ENCODE assay signal across 26 cellular contexts in genomic region chr16:28830531-28830930, GRCh38. TPM values are rescaled to one million over a fixed set of nuclear protein-coding genes. Genes with fewer than 3 reads are reported as not detected.
DNase-seq lines count a peak whose midpoint lies in the region; ATAC-seq, FAIRE-seq and TF ChIP-seq lines count a peak whose summit lies in the region.
"Had no signal": no experiment of that assay in that cellular context is flagged by ENCODE, and none has a peak within 500 bp of the region (broad histone marks: within the 10 kb centered on the region; RNA-seq: fewer than 3 reads in every experiment).

No MANE protein-coding gene starts in this region.

- H3K36me3 ChIP-seq in HepG2 (replicated peaks in 1 of 2; ENCODE audit: control insufficient read depth in 1 of 2, insufficient read depth in 2 of 2, low read length in 2 of 2) (peaks cover 70 to 99% of the 10 kb centered on the region in 2 experiments), right lobe of liver (peaks cover 32 to 100% (median 78%) of the 10 kb centered on the region in 4 donors), H1 (ENCODE audit: control insufficient read depth in 2 of 4, insufficient read depth in 4 of 4, low read length in 3 of 4) (peaks cover 73 to 98% (median 93%) of the 10 kb centered on the region in 4 experiments)

- H2BK120ac ChIP-seq in H1 (replicated peaks; ENCODE audit: low read depth, low read length), result no peak overlapping the region

- peaks cover 6% of the 10 kb centered on the region for H3K36me3 Mint-ChIP-seq in IgD-negative memory B cell
- H3K36me3 Mint-ChIP-seq in stimulated activated memory B cell treated with anti-CD40 and anti-IgM and Interleukin-4, amounts not matched to agents 10 μg/mL and 1 μg/mL and 100 μg/mL, for 72 hours, result peaks cover 74% of the 10 kb centered on the region

- intact Hi-C loops in HepG2 (cut with micrococcal nuclease; ENCODE audit: unreplicated experiment) (no loop called here), right lobe of liver (cut with DNase I) (no loop called here)

- FAIRE-seq in HepG2 (lab: Jason Lieb, UNC) (no peak), H1 (lab: Jason Lieb, UNC) (no peak), D721Med (lab: Jason Lieb, UNC) (no peak)
- FAIRE-seq: GM12891 had no signal

- in situ Hi-C loops in HepG2 (cut with HindIII; ENCODE audit: extremely low pct_ligation_motif_present, low pct_unique_long_range_greater_than_20kb), result no loop called here

- H3K4me3 Mint-ChIP-seq in IgD-negative memory B cell, result peak overlapping the region in 1 of 4 donors; percentile 48
- H3K4me3 Mint-ChIP-seq in stimulated activated memory B cell treated with anti-CD40 and anti-IgM and Interleukin-4, amounts not matched to agents 10 μg/mL and 1 μg/mL and 100 μg/mL, for 72 hours, result no peak overlapping the region
- H3K4me3 Mint-ChIP-seq: CD4-positive, alpha-beta memory T cell; H9 had no signal

- TF ChIP-seq RAD21 in HepG2 (CRISPR knock-in tag; IDR thresholded peaks at IDR 0.05), result no peak
- TF ChIP-seq RAD21 in H1 (IDR thresholded peaks at IDR 0.05 in 1 of 2, conservative IDR thresholded peaks at IDR 0.05 in 1 of 2; ENCODE audit: low read depth in 2 of 2, low read length in 2 of 2), result no peak

- H3K9me3 Mint-ChIP-seq in IgD-negative memory B cell, result no peaks in the 10 kb centered on the region
- H3K9me3 Mint-ChIP-seq in stimulated activated memory B cell treated with anti-CD40 and anti-IgM and Interleukin-4, amounts not matched to agents 10 μg/mL and 1 μg/mL and 100 μg/mL, for 72 hours, result no peaks in the 10 kb centered on the region
- H3K9me3 Mint-ChIP-seq: H9 had no signal

- no peak overlapping the region for H2BK15ac ChIP-seq in H1 (ENCODE audit: low read length)

- no peak overlapping the region for H2BK12ac ChIP-seq in H1 (ENCODE audit: low read depth, low read length)

- no peak for DNase-seq in HepG2 (ENCODE audit: low spot score)
- DNase-seq in right lobe of liver, result no peak
- no peak for DNase-seq in H1 (ENCODE audit: low read depth in 1 of 2, low spot score in 2 of 2)
- DNase-seq in D721Med (ENCODE audit: insufficient read length, low spot score), result no peak
- DNase-seq in coronary artery (ENCODE audit: low spot score), result no peak
- DNase-seq: C1 segment of cervical spinal cord; CD4-positive, alpha-beta memory T cell; COR-L47; DMS 273 treated with DMSO at 0.1 percent for 48 hours; DMS79 treated with DMSO at 0.1 percent for 48 hours; GF-D8; H9; MM.1S; NCI-H2029; NCI-H446; NCI-H524 treated with DMSO at 0.1 percent for 48 hours; NCI-H774; PC-3; Right ventricle myocardium superior had no signal

- H3K4me2 ChIP-seq in HepG2 (ENCODE audit: low read depth, low read length) (no peak overlapping the region), H1 (ENCODE audit: insufficient read depth in 1 of 2, low read depth in 2 of 2, low read length in 2 of 2) (no peak overlapping the region)
- H3K4me2 ChIP-seq: KMS-11 had no signal

- H3K4me1 Mint-ChIP-seq in IgD-negative memory B cell, result peaks cover 0 to 8% (median 6%) of the 10 kb centered on the region in 3 donors
- H3K4me1 Mint-ChIP-seq in stimulated activated memory B cell treated with anti-CD40 and anti-IgM and Interleukin-4, amounts not matched to agents 10 μg/mL and 1 μg/mL and 100 μg/mL, for 72 hours, result peaks cover 27% of the 10 kb centered on the region

- H3K9me3 ChIP-seq in HepG2 (ENCODE audit: low read length) (no peaks in the 10 kb centered on the region), right lobe of liver (no peaks in the 10 kb centered on the region), H1 (ENCODE audit: insufficient read depth in 2 of 2, low read depth in 1 of 2, low read length in 1 of 2) (no peaks in the 10 kb centered on the region)
- H3K9me3 ChIP-seq: SJSA1 had no signal

- H4K91ac ChIP-seq in H1 (replicated peaks; ENCODE audit: insufficient read length, low read length), result no peak overlapping the region

- peaks cover 2% of the 10 kb centered on the region; the same call in 1 of the 2 replicates for H3K79me1 ChIP-seq in H1 (ENCODE audit: low read depth, low read length)

- H3K27ac ChIP-seq in HepG2 (ENCODE audit: extremely low read length, insufficient read depth, low read length) (no peak overlapping the region), right lobe of liver (no peak overlapping the region), H1 (ENCODE audit: low read depth, low read length) (no peak overlapping the region), coronary artery (no peak overlapping the region)
- H3K27ac ChIP-seq: KMS-11, SJSA1 had no signal

- no peak overlapping the region for H3K14ac ChIP-seq in H1 (ENCODE audit: insufficient read length)

- 94% methylated on average over 13 of the region's 13 CpGs for WGBS in HepG2 (ENCODE audit: low lambda C conversion rate)
- WGBS in right lobe of liver (ENCODE audit: insufficient coverage, low coverage, low lambda C conversion rate, missing lambda C conversion rate), result 69% methylated on average over 2 of the region's 13 CpGs
- WGBS in H1 (ENCODE audit: extremely low coverage in 1 of 2, insufficient coverage in 1 of 2, insufficient read length in 1 of 2, insufficient replicate concordance in 2 of 2, low coverage in 1 of 2, low lambda C conversion rate in 2 of 2, missing lambda C conversion rate in 1 of 2), 2 experiments, result 95% methylated on average over 10 of the region's 13 CpGs; no CpG with 5 or more reads in 1 of the 2 experiments

- no peak for TF ChIP-seq CTCF in HepG2 (CRISPR knock-in tag; IDR thresholded peaks at IDR 0.05)
- no peak for TF ChIP-seq CTCF in right lobe of liver (IDR thresholded peaks at IDR 0.05)
- TF ChIP-seq CTCF in H1 (IDR thresholded peaks at IDR 0.05; ENCODE audit: control extremely low read depth in 1 of 3, insufficient read depth in 1 of 3, low read depth in 1 of 3, low read length in 3 of 3), result no peak
- TF ChIP-seq CTCF in D721Med (IDR thresholded peaks at IDR 0.05; ENCODE audit: insufficient read depth, missing control alignments), result no peak
- no peak for TF ChIP-seq CTCF in coronary artery (IDR thresholded peaks at IDR 0.05)

- TF ChIP-seq EP300 in HepG2 (IDR thresholded peaks at IDR 0.05; ENCODE audit: low read depth in 2 of 2, low read length in 2 of 2) (no peak), HepG2 (CRISPR knock-in tag; IDR thresholded peaks at IDR 0.05; ENCODE audit: borderline replicate concordance) (no peak), H1 (IDR thresholded peaks at IDR 0.05; ENCODE audit: borderline replicate concordance in 1 of 2, low read depth in 2 of 2, low read length in 2 of 2) (no peak)

- H3K27me3 ChIP-seq in HepG2 (ENCODE audit: control insufficient read depth in 1 of 2, insufficient read depth in 2 of 2, low read length in 2 of 2), result no peaks in the 10 kb centered on the region
- no peaks in the 10 kb centered on the region for H3K27me3 ChIP-seq in right lobe of liver
- no peaks in the 10 kb centered on the region for H3K27me3 ChIP-seq in H1 (replicated peaks in 1 of 4; ENCODE audit: control insufficient read depth in 3 of 4, extremely low read depth in 1 of 4, insufficient read depth in 3 of 4, low read length in 3 of 4)
- H3K27me3 ChIP-seq: SJSA1 had no signal

- H3K23ac ChIP-seq in H1 (ENCODE audit: insufficient read length), result no peak overlapping the region

- no peaks in the 10 kb centered on the region; the same call in 1 of the 2 replicates for H3K23me2 ChIP-seq in H1 (ENCODE audit: low read depth, low read length)

- H3K27ac Mint-ChIP-seq in IgD-negative memory B cell, result peak overlapping the region in 2 of 3 donors; percentile 32 to 77
- peak overlapping the region; percentile 40 for H3K27ac Mint-ChIP-seq in stimulated activated memory B cell treated with anti-CD40 and anti-IgM and Interleukin-4, amounts not matched to agents 10 μg/mL and 1 μg/mL and 100 μg/mL, for 72 hours
- H3K27ac Mint-ChIP-seq: H9 had no signal

- no peak overlapping the region for H2BK20ac ChIP-seq in H1 (ENCODE audit: low read length)

- no peaks in the 10 kb centered on the region for H3K27me3 Mint-ChIP-seq in IgD-negative memory B cell
- H3K27me3 Mint-ChIP-seq in stimulated activated memory B cell treated with anti-CD40 and anti-IgM and Interleukin-4, amounts not matched to agents 10 μg/mL and 1 μg/mL and 100 μg/mL, for 72 hours, result no peaks in the 10 kb centered on the region
- H3K27me3 Mint-ChIP-seq: CD4-positive, alpha-beta memory T cell had no signal

- TF ChIP-seq POLR2A in HepG2 (IDR thresholded peaks at IDR 0.05; ENCODE audit: insufficient read depth in 1 of 2, low read depth in 2 of 2, low read length in 2 of 2), result no peak
- no peak for TF ChIP-seq POLR2A in right lobe of liver (IDR thresholded peaks at IDR 0.05)
- no peak for TF ChIP-seq POLR2A in H1 (IDR thresholded peaks at IDR 0.05; ENCODE audit: control extremely low read depth in 1 of 2, low read depth in 2 of 2, low read length in 2 of 2)

- H4K20me1 ChIP-seq in HepG2 (ENCODE audit: insufficient read depth, low read length) (peaks cover 31% of the 10 kb centered on the region), H1 (replicated peaks in 1 of 2; ENCODE audit: control insufficient read depth in 1 of 2, insufficient read depth in 2 of 2, low read length in 2 of 2) (peaks cover 0 to 26% of the 10 kb centered on the region in 2 experiments)

- peak overlapping the region; percentile 29; the same call in 1 of the 2 replicates for H4K8ac ChIP-seq in H1 (ENCODE audit: extremely low read depth, insufficient read depth, low read length)

- peaks cover 36% of the 10 kb centered on the region for H3K79me2 ChIP-seq in HepG2 (ENCODE audit: insufficient read depth, low read length)
- H3K79me2 ChIP-seq in H1 (ENCODE audit: control insufficient read depth in 1 of 2, insufficient read depth in 2 of 2, low read length in 2 of 2), result peaks cover 6 to 43% of the 10 kb centered on the region in 2 experiments; a peak in 3 of 4 replicates

- ATAC-seq in HepG2, result no peak
- no peak for ATAC-seq in right lobe of liver
- no peak for ATAC-seq in stimulated activated memory B cell treated with anti-CD40 and anti-IgM and Interleukin-4, amounts not matched to agents 10 μg/mL and 1 μg/mL and 100 μg/mL, for 72 hours
- ATAC-seq: PC-3 had no signal

- no peak overlapping the region for H2AK5ac ChIP-seq in H1 (ENCODE audit: low read depth, low read length)

- no peak overlapping the region for H3K56ac ChIP-seq in H1 (replicated peaks; ENCODE audit: insufficient read length, low read depth, low read length)

- no TSS peak for BruUV-seq in HepG2 (replicated peaks; lab: Mats Ljungman, UMichigan)

- H3K4me3 ChIP-seq in HepG2 (replicated peaks in 1 of 3; ENCODE audit: insufficient read depth in 1 of 3, low read depth in 2 of 3, low read length in 3 of 3) (no peak overlapping the region), right lobe of liver (no peak overlapping the region), H1 (ENCODE audit: extremely low read depth in 1 of 4, insufficient read depth in 2 of 4, low read depth in 3 of 4, low read length in 4 of 4) (no peak overlapping the region), coronary artery (no peak overlapping the region)
- H3K4me3 ChIP-seq: SJSA1 had no signal

- no peak overlapping the region for H3K4ac ChIP-seq in H1 (replicated peaks; ENCODE audit: insufficient read length, low read depth, low read length)

- CTCF ChIA-PET in HepG2 (lab: Yijun Ruan, JAX; ENCODE audit: low intra/inter-chr PET ratio, low total read pairs), result no interaction called here
- CTCF ChIA-PET in H1 (lab: Charles Lee; ENCODE audit: partially characterized antibody), result interaction anchor here (0.9 to 2.0 kb wide), 2 partner anchors 15 to 114 kb away, joined by 5 to 7 read pairs; no protein-coding TSS in a partner anchor

- H3K9ac ChIP-seq in HepG2 (ENCODE audit: insufficient read depth, low read depth, low read length), result no peak overlapping the region
- no peak overlapping the region for H3K9ac ChIP-seq in H1 (replicated peaks in 1 of 4; ENCODE audit: extremely low read depth in 1 of 4, low read depth in 3 of 4, low read length in 3 of 4)
- H3K9ac ChIP-seq: KMS-11 had no signal

- H2BK5ac ChIP-seq in H1 (ENCODE audit: low read depth, low read length), result no peak overlapping the region

- H3K4me1 ChIP-seq in HepG2 (ENCODE audit: insufficient read depth, low read length), result peaks cover 44% of the 10 kb centered on the region
- H3K4me1 ChIP-seq in right lobe of liver, result peaks cover 0 to 5% (median 2%) of the 10 kb centered on the region in 4 donors
- H3K4me1 ChIP-seq in H1 (replicated peaks in 1 of 4; ENCODE audit: control insufficient read depth in 3 of 4, insufficient read depth in 4 of 4, low read length in 3 of 4), result no peaks in the 10 kb centered on the region; a peak in 1 of 7 replicates
- H3K4me1 ChIP-seq: SJSA1 had no signal

- H3K18ac ChIP-seq in H1 (ENCODE audit: extremely low read depth, low read length), result no peak overlapping the region

- H4K5ac ChIP-seq in H1 (ENCODE audit: insufficient read length, low read depth, low read length), result no peak overlapping the region

- POLR2A ChIA-PET in HepG2 (lab: Yijun Ruan, JAX), result interaction anchor here (1.3 to 6.7 kb wide), 2 partner anchors 14 to 34 kb away, joined by 4 to 56 read pairs; partner anchors contain the start of gene TUFM
- POLR2A ChIA-PET in H1 (lab: Charles Lee; ENCODE audit: partially characterized antibody), result interaction anchor here (0.7 to 23.4 kb wide), 4 partner anchors 3 to 44 kb away, joined by 3 to 756 read pairs (median 460); partner anchors contain the start of genes ATP2A1, ATXN2L and TUFM

- H2AFZ ChIP-seq in HepG2 (ENCODE audit: low read length) (no peak overlapping the region), H1 (ENCODE audit: low read length) (no peak overlapping the region)

RNA-seq across cellular contexts. Expression of gene ATXN2L, which starts 7.7 kb away (rescaled TPM):
- total RNA-seq in HepG2 (2016; rRNA removed; fragmentation: Illumina TruSeq; extraction: Trizol) (40.8 and 48.4 TPM in 2 replicates), right lobe of liver (10 to 100 TPM; 40.5 to 78.1 (median 57.2) TPM)
- 36.9 and 45.8 TPM in 2 replicates for total RNA-seq in HepG2 (2016; cell fraction: cytosol; rRNA removed; fragmentation: Illumina TruSeq; extraction: Trizol; ENCODE audit: low read depth)
- 42.8 and 43.7 TPM in 2 replicates for total RNA-seq in HepG2 (2016; cell fraction: insoluble cytoplasmic fraction; rRNA removed; fragmentation: Illumina TruSeq; extraction: Trizol)
- total RNA-seq in HepG2 (2016; cell fraction: membrane; rRNA removed; fragmentation: Illumina TruSeq; extraction: Trizol), result 52.1 and 54.1 TPM in 2 replicates
- total RNA-seq in HepG2 (2016; cell fraction: nucleus; rRNA removed; fragmentation: Illumina TruSeq; extraction: Trizol), result 63.4 and 92.7 TPM in 2 replicates
- polyA plus RNA-seq in HepG2 (2011; rRNA removed) (55.1 and 63.9 TPM in 2 replicates), IgD-negative memory B cell (35.9 TPM), H1 (2011; rRNA removed) (79.1 and 131 TPM in 2 replicates)
- 23.4 and 26.4 TPM in 2 replicates for polyA plus RNA-seq in HepG2 (2011; cell fraction: cytosol; rRNA removed)
- polyA plus RNA-seq in HepG2 (2011; cell fraction: nucleus; rRNA removed), result 475 and 487 TPM in 2 replicates
- polyA plus RNA-seq in HepG2 (2012), result 130 and 201 TPM in 2 replicates
- polyA plus RNA-seq in HepG2 (2016; cell fraction: cytosol; fragmentation: Illumina TruSeq; extraction: Trizol; ENCODE audit: low read depth), result 25.5 and 29.6 TPM in 2 replicates
- polyA plus RNA-seq in HepG2 (2016; cell fraction: insoluble cytoplasmic fraction; fragmentation: Illumina TruSeq; extraction: Trizol; ENCODE audit: low read depth), result 97.1 and 152 TPM in 2 replicates
- 65.4 and 76.8 TPM in 2 replicates for polyA plus RNA-seq in HepG2 (2016; cell fraction: membrane; fragmentation: Illumina TruSeq; extraction: Trizol; ENCODE audit: low read depth)
- 346 and 353 TPM in 2 replicates for polyA plus RNA-seq in HepG2 (2016; cell fraction: nucleus; fragmentation: Illumina TruSeq; extraction: Trizol; ENCODE audit: insufficient read depth, low read depth)
- polyA minus RNA-seq in HepG2 (2011; rRNA and poly(A)+ RNA removed; ENCODE audit: low replicate concordance), result 36.7 and 65.3 TPM in 2 replicates
- polyA minus RNA-seq in HepG2 (2011; cell fraction: cytosol; rRNA and poly(A)+ RNA removed), result 77.5 and 78.1 TPM in 2 replicates
- polyA minus RNA-seq in HepG2 (2011; cell fraction: nucleus; rRNA and poly(A)+ RNA removed), result 171 and 176 TPM in 2 replicates
- 218 and 227 TPM in 2 replicates for total RNA-seq in H1 (2021; fragmentation: NEBNext Ultra II Directional; extraction: Animal tissue kit (Norgen Biotek cat#: 25700))
- 54.4 TPM for polyA plus RNA-seq in H1 (2011; cell fraction: cytosol; rRNA removed)
- 450 TPM for polyA plus RNA-seq in H1 (2011; cell fraction: nucleus; rRNA removed)
- polyA plus RNA-seq in H1 (2012, experiment 1 of 2), result 151 to 202 TPM (median 191 TPM) in 4 replicates
- polyA plus RNA-seq in H1 (2012, experiment 2 of 2), result 158 TPM
- polyA plus RNA-seq in H1 (2013, experiment 1 of 2), result 187 TPM
- 171 TPM for polyA plus RNA-seq in H1 (2013, experiment 2 of 2)
- 36.2 and 40.2 TPM in 2 replicates for polyA minus RNA-seq in H1 (2011; rRNA and poly(A)+ RNA removed)
- polyA minus RNA-seq in H1 (2011; cell fraction: cytosol; rRNA and poly(A)+ RNA removed), result 106 TPM
- polyA minus RNA-seq in H1 (2011; cell fraction: nucleus; rRNA and poly(A)+ RNA removed), result 121 TPM

RNA-seq across cellular contexts. Expression of gene TUFM, which starts 15.6 kb away (rescaled TPM):
- 138 and 298 TPM in 2 replicates for total RNA-seq in HepG2 (2016; rRNA removed; fragmentation: Illumina TruSeq; extraction: Trizol)
- total RNA-seq in HepG2 (2016; cell fraction: cytosol; rRNA removed; fragmentation: Illumina TruSeq; extraction: Trizol; ENCODE audit: low read depth), result 52.9 and 59.0 TPM in 2 replicates
- total RNA-seq in HepG2 (2016; cell fraction: insoluble cytoplasmic fraction; rRNA removed; fragmentation: Illumina TruSeq; extraction: Trizol), result 109 and 318 TPM in 2 replicates
- total RNA-seq in HepG2 (2016; cell fraction: membrane; rRNA removed; fragmentation: Illumina TruSeq; extraction: Trizol), result 97.9 and 102 TPM in 2 replicates
- total RNA-seq in HepG2 (2016; cell fraction: nucleus; rRNA removed; fragmentation: Illumina TruSeq; extraction: Trizol), result 269 and 303 TPM in 2 replicates
- 189 and 206 TPM in 2 replicates for polyA plus RNA-seq in HepG2 (2011; rRNA removed)
- polyA plus RNA-seq in HepG2 (2011; cell fraction: cytosol; rRNA removed), result 123 and 178 TPM in 2 replicates
- polyA plus RNA-seq in HepG2 (2011; cell fraction: nucleus; rRNA removed), result 404 and 487 TPM in 2 replicates
- polyA plus RNA-seq in HepG2 (2012), result 180 and 205 TPM in 2 replicates
- polyA plus RNA-seq in HepG2 (2016; cell fraction: cytosol; fragmentation: Illumina TruSeq; extraction: Trizol; ENCODE audit: low read depth), result 69.4 and 72.1 TPM in 2 replicates
- polyA plus RNA-seq in HepG2 (2016; cell fraction: insoluble cytoplasmic fraction; fragmentation: Illumina TruSeq; extraction: Trizol; ENCODE audit: low read depth), result 150 and 184 TPM in 2 replicates
- 99.2 and 107 TPM in 2 replicates for polyA plus RNA-seq in HepG2 (2016; cell fraction: membrane; fragmentation: Illumina TruSeq; extraction: Trizol; ENCODE audit: low read depth)
- polyA plus RNA-seq in HepG2 (2016; cell fraction: nucleus; fragmentation: Illumina TruSeq; extraction: Trizol; ENCODE audit: insufficient read depth, low read depth), result 673 and 742 TPM in 2 replicates
- 135 and 165 TPM in 2 replicates for polyA minus RNA-seq in HepG2 (2011; rRNA and poly(A)+ RNA removed; ENCODE audit: low replicate concordance)
- polyA minus RNA-seq in HepG2 (2011; cell fraction: cytosol; rRNA and poly(A)+ RNA removed), result 69.4 and 75.9 TPM in 2 replicates
- 56.7 and 63.5 TPM in 2 replicates for polyA minus RNA-seq in HepG2 (2011; cell fraction: nucleus; rRNA and poly(A)+ RNA removed)
- total RNA-seq in right lobe of liver, result 100 to 1,000 TPM; 103 to 169 (median 141) TPM
- 139 TPM for polyA plus RNA-seq in IgD-negative memory B cell
- 243 and 249 TPM in 2 replicates for total RNA-seq in H1 (2021; fragmentation: NEBNext Ultra II Directional; extraction: Animal tissue kit (Norgen Biotek cat#: 25700))
- 216 and 283 TPM in 2 replicates for polyA plus RNA-seq in H1 (2011; rRNA removed)
- 216 TPM for polyA plus RNA-seq in H1 (2011; cell fraction: cytosol; rRNA removed)
- 375 TPM for polyA plus RNA-seq in H1 (2011; cell fraction: nucleus; rRNA removed)
- polyA plus RNA-seq in H1 (2012, experiment 1 of 2), result 252 to 300 TPM (median 277 TPM) in 4 replicates
- polyA plus RNA-seq in H1 (2012, experiment 2 of 2), result 261 TPM
- 233 TPM for polyA plus RNA-seq in H1 (2013, experiment 1 of 2)
- polyA plus RNA-seq in H1 (2013, experiment 2 of 2), result 250 TPM
- polyA minus RNA-seq in H1 (2011; rRNA and poly(A)+ RNA removed), result 76.3 and 102 TPM in 2 replicates
- 74.2 TPM for polyA minus RNA-seq in H1 (2011; cell fraction: cytosol; rRNA and poly(A)+ RNA removed)
- 65.9 TPM for polyA minus RNA-seq in H1 (2011; cell fraction: nucleus; rRNA and poly(A)+ RNA removed)

RNA-seq across cellular contexts. Expression of gene SH2B1, which starts 33.1 kb away (rescaled TPM):
- total RNA-seq in HepG2 (2016; rRNA removed; fragmentation: Illumina TruSeq; extraction: Trizol) (15.6 and 23.3 TPM in 2 replicates), right lobe of liver (10 to 100 TPM; 13.2 to 27.1 (median 20.6) TPM)
- total RNA-seq in HepG2 (2016; cell fraction: cytosol; rRNA removed; fragmentation: Illumina TruSeq; extraction: Trizol; ENCODE audit: low read depth), result 22.5 and 27.1 TPM in 2 replicates
- 13.4 and 24.5 TPM in 2 replicates for total RNA-seq in HepG2 (2016; cell fraction: insoluble cytoplasmic fraction; rRNA removed; fragmentation: Illumina TruSeq; extraction: Trizol)
- 16.3 and 21.4 TPM in 2 replicates for total RNA-seq in HepG2 (2016; cell fraction: membrane; rRNA removed; fragmentation: Illumina TruSeq; extraction: Trizol)
- 30.1 and 30.6 TPM in 2 replicates for total RNA-seq in HepG2 (2016; cell fraction: nucleus; rRNA removed; fragmentation: Illumina TruSeq; extraction: Trizol)
- polyA plus RNA-seq in HepG2 (2011; rRNA removed) (30.8 and 40.2 TPM in 2 replicates), IgD-negative memory B cell (5.2 TPM), H1 (2011; rRNA removed) (32.0 and 57.5 TPM in 2 replicates)
- 15.2 and 19.8 TPM in 2 replicates for polyA plus RNA-seq in HepG2 (2011; cell fraction: cytosol; rRNA removed)
- 198 and 224 TPM in 2 replicates for polyA plus RNA-seq in HepG2 (2011; cell fraction: nucleus; rRNA removed)
- 35.0 and 37.6 TPM in 2 replicates for polyA plus RNA-seq in HepG2 (2012)
- polyA plus RNA-seq in HepG2 (2016; cell fraction: cytosol; fragmentation: Illumina TruSeq; extraction: Trizol; ENCODE audit: low read depth), result 4.3 and 6.0 TPM in 2 replicates
- polyA plus RNA-seq in HepG2 (2016; cell fraction: insoluble cytoplasmic fraction; fragmentation: Illumina TruSeq; extraction: Trizol; ENCODE audit: low read depth), result 18.0 and 21.1 TPM in 2 replicates
- 12.3 and 13.6 TPM in 2 replicates for polyA plus RNA-seq in HepG2 (2016; cell fraction: membrane; fragmentation: Illumina TruSeq; extraction: Trizol; ENCODE audit: low read depth)
- polyA plus RNA-seq in HepG2 (2016; cell fraction: nucleus; fragmentation: Illumina TruSeq; extraction: Trizol; ENCODE audit: insufficient read depth, low read depth), result 82.4 and 89.4 TPM in 2 replicates
- polyA minus RNA-seq in HepG2 (2011; rRNA and poly(A)+ RNA removed; ENCODE audit: low replicate concordance), result 44.5 and 55.4 TPM in 2 replicates
- polyA minus RNA-seq in HepG2 (2011; cell fraction: cytosol; rRNA and poly(A)+ RNA removed), result 10.5 and 11.6 TPM in 2 replicates
- polyA minus RNA-seq in HepG2 (2011; cell fraction: nucleus; rRNA and poly(A)+ RNA removed), result 36.8 and 48.6 TPM in 2 replicates
- total RNA-seq in H1 (2021; fragmentation: NEBNext Ultra II Directional; extraction: Animal tissue kit (Norgen Biotek cat#: 25700)), result 38.5 and 39.7 TPM in 2 replicates
- 30.7 TPM for polyA plus RNA-seq in H1 (2011; cell fraction: cytosol; rRNA removed)
- polyA plus RNA-seq in H1 (2011; cell fraction: nucleus; rRNA removed), result 219 TPM
- polyA plus RNA-seq in H1 (2012, experiment 1 of 2), result 40.1 to 43.9 TPM (median 40.4 TPM) in 4 replicates
- polyA plus RNA-seq in H1 (2012, experiment 2 of 2), result 32.3 TPM
- 30.1 TPM for polyA plus RNA-seq in H1 (2013, experiment 1 of 2)
- polyA plus RNA-seq in H1 (2013, experiment 2 of 2), result 29.1 TPM
- 9.2 and 13.9 TPM in 2 replicates for polyA minus RNA-seq in H1 (2011; rRNA and poly(A)+ RNA removed)
- polyA minus RNA-seq in H1 (2011; cell fraction: cytosol; rRNA and poly(A)+ RNA removed), result 18.1 TPM
- polyA minus RNA-seq in H1 (2011; cell fraction: nucleus; rRNA and poly(A)+ RNA removed), result 21.9 TPM

RNA-seq across cellular contexts. Expression of gene ATP2A1, which starts 47.8 kb away (rescaled TPM):
- 0.70 and 3.2 TPM in 2 replicates for total RNA-seq in HepG2 (2016; rRNA removed; fragmentation: Illumina TruSeq; extraction: Trizol)
- total RNA-seq in HepG2 (2016; cell fraction: cytosol; rRNA removed; fragmentation: Illumina TruSeq; extraction: Trizol; ENCODE audit: low read depth), result 1.1 and 1.9 TPM in 2 replicates
- 0.30 and 2.0 TPM in 2 replicates for total RNA-seq in HepG2 (2016; cell fraction: insoluble cytoplasmic fraction; rRNA removed; fragmentation: Illumina TruSeq; extraction: Trizol)
- 0.65 and 1.3 TPM in 2 replicates for total RNA-seq in HepG2 (2016; cell fraction: membrane; rRNA removed; fragmentation: Illumina TruSeq; extraction: Trizol)
- total RNA-seq in HepG2 (2016; cell fraction: nucleus; rRNA removed; fragmentation: Illumina TruSeq; extraction: Trizol), result 4.8 and 6.9 TPM in 2 replicates
- 12.5 and 16.4 TPM in 2 replicates for polyA plus RNA-seq in HepG2 (2011; rRNA removed)
- 2.7 and 2.9 TPM in 2 replicates for polyA plus RNA-seq in HepG2 (2011; cell fraction: cytosol; rRNA removed)
- 149 and 332 TPM in 2 replicates for polyA plus RNA-seq in HepG2 (2011; cell fraction: nucleus; rRNA removed)
- 31.5 and 57.2 TPM in 2 replicates for polyA plus RNA-seq in HepG2 (2012)
- polyA plus RNA-seq in HepG2 (2016; cell fraction: cytosol; fragmentation: Illumina TruSeq; extraction: Trizol; ENCODE audit: low read depth), result 0.51 TPM in 2 replicates
- 1.3 and 1.5 TPM in 2 replicates for polyA plus RNA-seq in HepG2 (2016; cell fraction: insoluble cytoplasmic fraction; fragmentation: Illumina TruSeq; extraction: Trizol; ENCODE audit: low read depth)
- 0.87 and 1.9 TPM in 2 replicates for polyA plus RNA-seq in HepG2 (2016; cell fraction: membrane; fragmentation: Illumina TruSeq; extraction: Trizol; ENCODE audit: low read depth)
- 55.1 and 58.0 TPM in 2 replicates for polyA plus RNA-seq in HepG2 (2016; cell fraction: nucleus; fragmentation: Illumina TruSeq; extraction: Trizol; ENCODE audit: insufficient read depth, low read depth)
- polyA minus RNA-seq in HepG2 (2011; rRNA and poly(A)+ RNA removed; ENCODE audit: low replicate concordance), result 1.4 and 6.4 TPM in 2 replicates
- 0.59 and 1.4 TPM in 2 replicates for polyA minus RNA-seq in HepG2 (2011; cell fraction: cytosol; rRNA and poly(A)+ RNA removed)
- polyA minus RNA-seq in HepG2 (2011; cell fraction: nucleus; rRNA and poly(A)+ RNA removed), result 26.7 and 30.8 TPM in 2 replicates
- 1 to 10 TPM in 2 of 6 experiments, under 1 TPM in 4; 0.42 to 3.6 (median 0.77) TPM for total RNA-seq in right lobe of liver
- polyA plus RNA-seq in IgD-negative memory B cell, result not detected
- 2.4 and 3.0 TPM in 2 replicates for total RNA-seq in H1 (2021; fragmentation: NEBNext Ultra II Directional; extraction: Animal tissue kit (Norgen Biotek cat#: 25700))
- polyA plus RNA-seq in H1 (2011; rRNA removed), result 1.7 and 3.1 TPM in 2 replicates
- 1.9 TPM for polyA plus RNA-seq in H1 (2011; cell fraction: cytosol; rRNA removed)
- 10.5 TPM for polyA plus RNA-seq in H1 (2011; cell fraction: nucleus; rRNA removed)
- polyA plus RNA-seq in H1 (2012, experiment 1 of 2), result 4.4 to 10.5 TPM (median 6.1 TPM) in 4 replicates
- 1.4 TPM for polyA plus RNA-seq in H1 (2012, experiment 2 of 2)
- polyA plus RNA-seq in H1 (2013, experiment 1 of 2), result 2.6 TPM
- 1.5 TPM for polyA plus RNA-seq in H1 (2013, experiment 2 of 2)
- 1.3 and 2.0 TPM in 2 replicates for polyA minus RNA-seq in H1 (2011; rRNA and poly(A)+ RNA removed)
- polyA minus RNA-seq in H1 (2011; cell fraction: cytosol; rRNA and poly(A)+ RNA removed), result 1.4 TPM
- polyA minus RNA-seq in H1 (2011; cell fraction: nucleus; rRNA and poly(A)+ RNA removed), result 14.5 TPM
- total RNA-seq: HT1080, Right ventricle myocardium superior, RPMI7951 had no signal
- polyA plus RNA-seq: CD4-positive, alpha-beta memory T cell had no signal
